Comparison of ENCODE assay signal across 20 cellular contexts in genomic region chr21:28485301-28486022, GRCh38.
DNase-seq lines count a peak whose midpoint lies in the region; ATAC-seq and TF ChIP-seq lines count a peak whose summit lies in the region.
"Had no signal": no experiment of that assay in that cellular context is flagged by ENCODE, and none has a peak within 500 bp of the region (broad histone marks: within the 10 kb centered on the region; RNA-seq: fewer than 3 reads in every experiment).

No MANE protein-coding gene starts in this region.

- TF ChIP-seq CTCF in fibroblast of lung (conservative IDR thresholded peaks at IDR 0.05 in 1 of 2, IDR thresholded peaks at IDR 0.05 in 1 of 2; ENCODE audit: low read depth in 1 of 2, low read length in 2 of 2), result no peak
- TF ChIP-seq CTCF in vagina (IDR thresholded peaks at IDR 0.05), result no peak

- H3K27ac ChIP-seq in fibroblast of lung (ENCODE audit: insufficient read depth, low read length) (no peak overlapping the region), vagina (no peak overlapping the region)
- H3K27ac ChIP-seq: BLaER1, sigmoid colon had no signal

- no peak overlapping the region for H2AFZ ChIP-seq in fibroblast of lung (ENCODE audit: low read length)

- no peak overlapping the region for H3K4me2 ChIP-seq in fibroblast of lung (ENCODE audit: extremely low read depth, insufficient read depth, low read length)
- H3K4me2 ChIP-seq: BLaER1 had no signal

- no peaks in the 10 kb centered on the region for H3K9me3 ChIP-seq in adipocyte (ENCODE audit: control insufficient read depth, low read length)
- no peaks in the 10 kb centered on the region for H3K9me3 ChIP-seq in fibroblast of lung (ENCODE audit: control insufficient read depth, insufficient read depth, low read depth, low read length)
- no peaks in the 10 kb centered on the region for H3K9me3 ChIP-seq in vagina
- H3K9me3 ChIP-seq: BLaER1, sigmoid colon had no signal

- H4K20me1 ChIP-seq in fibroblast of lung (ENCODE audit: control insufficient read depth, extremely low read depth, insufficient read depth, low read length), result no peaks in the 10 kb centered on the region
- H4K20me1 ChIP-seq: BLaER1 had no signal

- H3K36me3 ChIP-seq in adipocyte (ENCODE audit: control insufficient read depth, insufficient read depth, low read length, severe bottlenecking) (no peaks in the 10 kb centered on the region), fibroblast of lung (ENCODE audit: control insufficient read depth, insufficient read depth, low read length) (no peaks in the 10 kb centered on the region), vagina (no peaks in the 10 kb centered on the region)
- H3K36me3 ChIP-seq: BLaER1, sigmoid colon had no signal

- H3K4me1 ChIP-seq in adipocyte (ENCODE audit: control insufficient read depth, insufficient read depth, low read length), result peaks cover 41% of the 10 kb centered on the region
- no peaks in the 10 kb centered on the region for H3K4me1 ChIP-seq in fibroblast of lung (ENCODE audit: control insufficient read depth, extremely low read depth, insufficient read depth, low read length)
- peaks cover 14% of the 10 kb centered on the region for H3K4me1 ChIP-seq in vagina
- H3K4me1 ChIP-seq: BLaER1, sigmoid colon had no signal

- H3K9ac ChIP-seq in adipocyte (ENCODE audit: low read length) (no peak overlapping the region), fibroblast of lung (ENCODE audit: insufficient read depth, low read length) (no peak overlapping the region)
- H3K9ac ChIP-seq: BLaER1 had no signal

- intact Hi-C loops in vagina (cut with DNase I), result no loop called here

- H3K27me3 ChIP-seq in adipocyte (replicated peaks; ENCODE audit: control insufficient read depth, insufficient read depth, low read length) (no peaks in the 10 kb centered on the region), fibroblast of lung (ENCODE audit: control insufficient read depth, insufficient read depth, low read length) (no peaks in the 10 kb centered on the region), vagina (no peaks in the 10 kb centered on the region)
- H3K27me3 ChIP-seq: BLaER1, sigmoid colon had no signal

- no peak for TF ChIP-seq POLR2A in vagina (IDR thresholded peaks at IDR 0.05)

- no peak overlapping the region for H3K4me3 ChIP-seq in adipocyte (ENCODE audit: low read length)
- H3K4me3 ChIP-seq in fibroblast of lung (replicated peaks in 1 of 4; ENCODE audit: control extremely low read depth in 1 of 4, insufficient read depth in 1 of 4, low read depth in 3 of 4, low read length in 4 of 4), result no peak overlapping the region
- no peak overlapping the region for H3K4me3 ChIP-seq in vagina
- H3K4me3 ChIP-seq: BLaER1, sigmoid colon had no signal

- ATAC-seq in HG03378 (IDR thresholded peaks at IDR 0.05; ENCODE audit: unreplicated experiment), result no peak
- ATAC-seq: left ventricle myocardium superior had no signal

- peak; percentile 61 for DNase-seq in GM03348 (ENCODE audit: low spot score)
- peak; percentile 70 for DNase-seq in adipocyte (ENCODE audit: low read depth)
- DNase-seq in fibroblast of lung (ENCODE audit: low read depth in 2 of 2), result peak; percentile 83 to 84
- peak; percentile 94 for DNase-seq in stromal cell of bone marrow (ENCODE audit: low read depth)
- no peak for DNase-seq in vagina (ENCODE audit: extremely low spot score in 2 of 2)
- no peak for DNase-seq in NCI-H2196 (lab: John Stamatoyannopoulos, UW; ENCODE audit: unreplicated experiment)
- no peak for DNase-seq in CD1c-positive myeloid dendritic cell (ENCODE audit: extremely low spot score)
- DNase-seq: activated CD4-positive, alpha-beta T cell treated with anti-CD3 and anti-CD28 coated beads, Interleukin-2, amount 50 U/mL, for 1 hour; activated T-cell treated with anti-CD3 and anti-CD28 coated beads, Interleukin-2, amount 50 U/mL, for 24 hours; central memory CD4-positive, alpha-beta T cell; DMS153; left ventricle myocardium superior; NCI-H146; NCI-H446; NK-92 treated with Interleukin-12 subunit alpha and Interleukin-12 subunit beta, amount 100 ng/mL, for 24 hours; sigmoid colon; stimulated activated CD4-positive, alpha-beta T cell treated with anti-CD3 and anti-CD28 coated beads, Interleukin-4, amount 100 ng/mL, for 1 hour; substantia nigra had no signal

- H3K79me2 ChIP-seq in fibroblast of lung (ENCODE audit: control insufficient read depth, insufficient read depth, low read length), result no peaks in the 10 kb centered on the region

Comparison
In these comparisons a context has a peak if more than half of its experiments do, and no peak if none do; other contexts are left out.
1. DNase-seq: peak in GM03348 (single experiment), adipocyte (single experiment), fibroblast of lung (2 of 2) and stromal cell of bone marrow (single experiment); none in vagina (0 of 2), NCI-H2196 (single experiment) and CD1c-positive myeloid dendritic cell (single experiment).